In the genomic region with DNA sequence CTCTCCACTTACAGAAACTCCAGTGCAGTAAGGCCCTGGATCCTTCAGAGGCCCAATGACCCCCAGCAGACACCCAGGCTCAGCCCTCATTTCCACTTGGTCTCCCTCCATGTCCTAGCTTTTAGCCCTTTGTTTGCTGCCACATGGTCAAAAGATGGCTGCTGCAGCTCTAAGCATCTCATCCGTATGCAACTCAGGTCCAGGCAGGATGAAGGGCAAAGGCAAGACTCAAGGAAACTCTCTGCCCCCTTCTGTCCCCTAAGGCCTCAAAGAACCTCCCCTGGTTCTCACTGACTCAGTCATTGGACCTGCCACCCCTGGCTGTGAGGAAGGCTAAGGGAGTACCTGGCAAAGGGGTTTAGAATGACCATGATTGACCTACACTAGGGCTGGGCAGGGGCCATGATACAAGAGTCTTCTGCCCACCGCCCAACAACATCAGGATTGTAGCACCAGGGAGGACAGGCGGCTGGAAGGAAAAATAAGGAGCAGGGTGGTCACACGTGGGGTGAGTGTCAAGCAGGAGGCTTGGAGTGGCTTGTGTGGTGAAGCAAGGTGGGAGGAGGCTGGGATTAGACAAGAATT, we compare ENCODE assay signal across 18 cellular contexts.
"Had no signal": no experiment of that assay in that cellular context is flagged by ENCODE, and none has a peak within 500 bp of the region (broad histone marks: within the 10 kb centered on the region; RNA-seq: fewer than 3 reads in every experiment).

No MANE protein-coding gene starts in this region.

- DNase-seq: activated CD4-positive, alpha-beta T cell treated with anti-CD3 and anti-CD28 coated beads for 1 hour; activated gamma-delta T cell; brain microvascular endothelial cell; cortex of kidney; effector CD8-positive, alpha-beta T cell; foreskin fibroblast; hippocampal formation; mesenchymal stem cell; natural killer cell; nucleus accumbens; right cardiac atrium; small intestine; stimulated activated CD4-positive, alpha-beta T cell treated with anti-CD3 and anti-CD28 coated beads, Interleukin-4, amount 100 ng/mL, for 4 hours; stomach; T-helper 1 cell; T1000 had no signal

- H3K4me1 Mint-ChIP-seq: natural killer cell had no signal

- H3K36me3 Mint-ChIP-seq: activated naive CD8-positive, alpha-beta T cell; natural killer cell had no signal

- H3K27me3 Mint-ChIP-seq: activated naive CD8-positive, alpha-beta T cell had no signal

- H3K27ac Mint-ChIP-seq: activated naive CD8-positive, alpha-beta T cell; natural killer cell had no signal

- H3K4me3 Mint-ChIP-seq: activated naive CD8-positive, alpha-beta T cell; natural killer cell had no signal

- ATAC-seq: natural killer cell, right cardiac atrium, SK-N-SH treated with all-trans-retinoic acid at 6 μM for 48 hours had no signal

- H3K9me3 Mint-ChIP-seq: natural killer cell had no signal
